Comparison of ENCODE assay signal across 18 cellular contexts in genomic region chr15:57931570-57931969, GRCh38.
DNase-seq lines count a peak whose midpoint lies in the region; ATAC-seq and TF ChIP-seq lines count a peak whose summit lies in the region.
"Had no signal": no experiment of that assay in that cellular context is flagged by ENCODE, and none has a peak within 500 bp of the region (broad histone marks: within the 10 kb centered on the region; RNA-seq: fewer than 3 reads in every experiment).

No MANE protein-coding gene starts in this region.

- no peak overlapping the region for H3K9ac ChIP-seq in Loucy (ENCODE audit: low read depth, low read length, poor library complexity, severe bottlenecking)
- H3K9ac ChIP-seq in Karpas-422 (ENCODE audit: low read length), result no peak overlapping the region
- H3K9ac ChIP-seq: BLaER1 treated with 17β-estradiol and CSF1 and Interleukin-3, amounts not matched to agents 10 nM and 100 nM had no signal

- no peak overlapping the region for H3K4me3 ChIP-seq in GM23338
- no peak overlapping the region for H3K4me3 ChIP-seq in Loucy (ENCODE audit: low read length, poor library complexity, severe bottlenecking)
- no peak overlapping the region for H3K4me3 ChIP-seq in RWPE2 (ENCODE audit: severe bottlenecking)
- H3K4me3 ChIP-seq in Karpas-422 (ENCODE audit: low read length), result no peak overlapping the region
- H3K4me3 ChIP-seq: A549; BLaER1 treated with 17β-estradiol and CSF1 and Interleukin-3, amounts not matched to agents 10 nM and 100 nM had no signal

- H3K27me3 Mint-ChIP-seq in GM23338 (ENCODE audit: insufficient read depth, low read depth, poor library complexity), result no peaks in the 10 kb centered on the region

- no peaks in the 10 kb centered on the region for H3K27me3 ChIP-seq in GM23338 (ENCODE audit: insufficient read depth)
- no peaks in the 10 kb centered on the region for H3K27me3 ChIP-seq in Loucy (ENCODE audit: insufficient read depth, low read length, poor library complexity, severe bottlenecking)
- H3K27me3 ChIP-seq in RWPE2 (ENCODE audit: insufficient read depth, poor library complexity, severe bottlenecking), result no peaks in the 10 kb centered on the region
- no peaks in the 10 kb centered on the region for H3K27me3 ChIP-seq in Karpas-422 (ENCODE audit: low read length)
- H3K27me3 ChIP-seq: BLaER1 treated with 17β-estradiol and CSF1 and Interleukin-3, amounts not matched to agents 10 nM and 100 nM had no signal

- H3K9me2 ChIP-seq in GM23338 (ENCODE audit: insufficient read depth) (no peaks in the 10 kb centered on the region; the same call in 1 of the 2 replicates), Loucy (replicated peaks; ENCODE audit: low read depth, low read length) (no peaks in the 10 kb centered on the region), Karpas-422 (replicated peaks; ENCODE audit: insufficient read depth, low read length) (no peaks in the 10 kb centered on the region)

- H3K4me2 ChIP-seq in GM23338 (no peak overlapping the region), Loucy (ENCODE audit: low read depth, low read length, poor library complexity, severe bottlenecking) (no peak overlapping the region), Karpas-422 (ENCODE audit: low read depth, low read length, poor library complexity, severe bottlenecking) (no peak overlapping the region)
- H3K4me2 ChIP-seq: A549; BLaER1 treated with 17β-estradiol and CSF1 and Interleukin-3, amounts not matched to agents 10 nM and 100 nM had no signal

- H3K9me3 ChIP-seq in Loucy (ENCODE audit: insufficient read depth, low read depth, low read length) (no peaks in the 10 kb centered on the region), RWPE2 (ENCODE audit: severe bottlenecking) (no peaks in the 10 kb centered on the region), Karpas-422 (ENCODE audit: low read length) (no peaks in the 10 kb centered on the region)
- H3K9me3 ChIP-seq: Caco-2 had no signal

- H3K27ac Mint-ChIP-seq in GM23338, result no peak overlapping the region
- H3K27ac Mint-ChIP-seq: B cell; CD4-positive, alpha-beta T cell; CD8-positive, alpha-beta T cell had no signal

- ATAC-seq in GM23338, result no peak
- ATAC-seq in RWPE2 (ENCODE audit: low read depth), result no peak
- ATAC-seq: A549; CD8-positive, alpha-beta T cell had no signal

- no peaks in the 10 kb centered on the region for H4K20me1 ChIP-seq in GM23338 (replicated peaks; ENCODE audit: insufficient read depth)
- H4K20me1 ChIP-seq in Loucy (ENCODE audit: insufficient read depth, low read length, poor library complexity, severe bottlenecking), result no peaks in the 10 kb centered on the region
- no peaks in the 10 kb centered on the region for H4K20me1 ChIP-seq in Karpas-422 (ENCODE audit: insufficient read depth, low read depth, low read length)
- H4K20me1 ChIP-seq: BLaER1 treated with 17β-estradiol and CSF1 and Interleukin-3, amounts not matched to agents 10 nM and 100 nM had no signal

- H3F3A ChIP-seq in GM23338 (replicated peaks; ENCODE audit: low read depth) (no peaks in the 10 kb centered on the region), Loucy (ENCODE audit: low read depth) (no peaks in the 10 kb centered on the region)

- no peaks in the 10 kb centered on the region for H3K36me3 Mint-ChIP-seq in GM23338 (ENCODE audit: low read depth)
- H3K36me3 Mint-ChIP-seq: CD8-positive, alpha-beta T cell had no signal

- H3K27ac ChIP-seq in GM23338 (ENCODE audit: low read depth), result no peak overlapping the region
- no peak overlapping the region for H3K27ac ChIP-seq in RWPE2 (ENCODE audit: poor library complexity, severe bottlenecking)
- H3K27ac ChIP-seq in Karpas-422 (ENCODE audit: low read length), result no peak overlapping the region
- H3K27ac ChIP-seq: 22Rv1; A549; BLaER1 treated with 17β-estradiol and CSF1 and Interleukin-3, amounts not matched to agents 10 nM and 100 nM; C4-2B had no signal

- no peak overlapping the region for H2AFZ ChIP-seq in GM23338
- no peak overlapping the region for H2AFZ ChIP-seq in Loucy (ENCODE audit: low read length)
- no peak overlapping the region for H2AFZ ChIP-seq in Karpas-422 (ENCODE audit: low read length)

- no peak for DNase-seq in GM23338 (ENCODE audit: low spot score)
- DNase-seq in RWPE2 (ENCODE audit: low spot score), result no peak
- DNase-seq in Karpas-422, result no peak
- DNase-seq in mucosa of gallbladder (ENCODE audit: low spot score), result no peak
- DNase-seq in ecto neural progenitor cell (ENCODE audit: low spot score), result no peak
- DNase-seq: AML-193; Caco-2; Calu3; CD4-positive, alpha-beta T cell; CD8-positive, alpha-beta T cell; DMS79 treated with DMSO at 0.1 percent for 48 hours; GF-D8 had no signal

- H3K9me3 Mint-ChIP-seq in GM23338, result no peaks in the 10 kb centered on the region; the same call in 2 of the 3 replicates
- H3K9me3 Mint-ChIP-seq: CD8-positive, alpha-beta T cell had no signal

- H3K4me3 Mint-ChIP-seq in GM23338, result no peak overlapping the region
- H3K4me3 Mint-ChIP-seq: B cell; CD4-positive, alpha-beta T cell; CD8-positive, alpha-beta T cell had no signal

- H3K4me1 ChIP-seq in GM23338 (ENCODE audit: insufficient read depth), result peaks cover 18% of the 10 kb centered on the region; the same call in 1 of the 2 replicates
- no peaks in the 10 kb centered on the region for H3K4me1 ChIP-seq in Loucy (ENCODE audit: insufficient read depth, low read length, poor library complexity, severe bottlenecking)
- H3K4me1 ChIP-seq in RWPE2 (ENCODE audit: insufficient read depth, poor library complexity, severe bottlenecking), result no peaks in the 10 kb centered on the region
- H3K4me1 ChIP-seq in Karpas-422 (ENCODE audit: low read length), result no peaks in the 10 kb centered on the region
- H3K4me1 ChIP-seq: A549; BLaER1 treated with 17β-estradiol and CSF1 and Interleukin-3, amounts not matched to agents 10 nM and 100 nM; Caco-2 had no signal

- peaks cover 12% of the 10 kb centered on the region for H3K4me1 Mint-ChIP-seq in GM23338
- H3K4me1 Mint-ChIP-seq: B cell had no signal

- H3K36me3 ChIP-seq in GM23338 (ENCODE audit: insufficient read depth), result no peaks in the 10 kb centered on the region
- no peaks in the 10 kb centered on the region for H3K36me3 ChIP-seq in Loucy (ENCODE audit: insufficient read depth, low read length)
- no peaks in the 10 kb centered on the region for H3K36me3 ChIP-seq in RWPE2 (ENCODE audit: low read depth)
- H3K36me3 ChIP-seq in Karpas-422 (ENCODE audit: insufficient read depth, low read length), result no peaks in the 10 kb centered on the region
- H3K36me3 ChIP-seq: BLaER1 treated with 17β-estradiol and CSF1 and Interleukin-3, amounts not matched to agents 10 nM and 100 nM had no signal

- peak; percentile 14 to 52; a peak in 2 of 4 replicates for TF ChIP-seq CTCF in GM23338 (conservative IDR thresholded peaks at IDR 0.05; ENCODE audit: low read depth in 2 of 2)
- TF ChIP-seq CTCF in Loucy (conservative IDR thresholded peaks at IDR 0.05; ENCODE audit: low read length), result 0 out of 2 replicates have a peak, but pooled peaks have one; percentile 10
- TF ChIP-seq CTCF in RWPE2 (IDR thresholded peaks at IDR 0.05; ENCODE audit: poor library complexity, severe bottlenecking), result peak; percentile 17

- H3K79me2 ChIP-seq in GM23338 (replicated peaks; ENCODE audit: insufficient read depth) (no peaks in the 10 kb centered on the region), Loucy (ENCODE audit: insufficient read depth, low read length) (no peaks in the 10 kb centered on the region), Karpas-422 (ENCODE audit: low read length) (no peaks in the 10 kb centered on the region)
